In the genomic region with DNA sequence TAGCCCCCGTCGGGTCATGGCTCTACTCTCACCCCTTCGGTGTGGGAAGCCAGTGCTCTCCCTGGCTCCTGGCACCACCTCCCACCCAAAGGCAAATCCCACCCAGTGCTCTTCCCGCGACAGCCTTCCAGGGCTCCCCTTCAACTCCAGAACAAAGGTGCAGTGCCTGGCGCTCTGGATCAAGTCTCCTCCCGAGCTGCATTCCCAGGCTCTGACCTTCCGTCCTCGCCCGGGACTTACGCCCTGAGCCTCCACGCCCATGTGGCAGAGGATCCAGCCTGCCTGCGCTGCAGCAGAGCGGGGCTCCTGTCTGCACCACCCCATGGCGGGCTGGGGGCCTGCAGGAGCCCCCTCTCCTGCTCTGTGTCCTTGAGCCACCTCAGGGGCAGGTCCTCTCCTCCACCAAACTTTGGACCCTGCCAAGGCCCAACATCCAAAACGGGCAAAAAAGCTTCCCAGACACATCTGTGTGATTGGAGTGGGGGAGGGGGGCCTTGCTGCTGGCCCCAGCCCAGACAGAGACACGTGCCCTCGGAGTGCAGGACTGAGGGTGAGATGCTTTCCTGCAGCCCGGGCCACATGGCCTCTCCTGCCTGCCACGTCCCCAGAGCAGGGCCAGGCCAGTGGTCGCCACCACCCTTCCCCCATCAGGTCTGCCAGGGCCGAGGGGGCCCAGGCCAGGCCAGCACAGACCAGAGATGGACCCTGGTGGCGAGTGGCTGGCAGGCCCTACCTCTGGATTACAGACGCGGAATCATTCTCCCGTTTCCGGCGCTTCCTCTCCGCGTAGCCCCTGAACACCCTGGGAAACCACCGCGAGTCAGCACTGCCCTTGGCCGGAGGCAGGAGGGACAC, we compare ENCODE assay signal across 8 cellular contexts. TPM values are rescaled to one million over a fixed set of nuclear protein-coding genes. Genes with fewer than 3 reads are reported as not detected.
DNase-seq lines count a peak whose midpoint lies in the region; ATAC-seq and TF ChIP-seq lines count a peak whose summit lies in the region.

No MANE protein-coding gene starts in this region.

- H3K27ac ChIP-seq in OCI-LY1 (ENCODE audit: low read depth, low read length, poor library complexity, severe bottlenecking) (peak overlapping the region; percentile 33), foreskin keratinocyte (no peak overlapping the region)

- H3K9me2 ChIP-seq in OCI-LY1 (ENCODE audit: low read depth, low read length), result no peaks in the 10 kb centered on the region

- peak overlapping the region; percentile 86 for H3K4me2 ChIP-seq in OCI-LY1 (ENCODE audit: low read length)

- no peaks in the 10 kb centered on the region for H3K79me2 ChIP-seq in OCI-LY1 (ENCODE audit: insufficient read depth, low read length)

- no peak overlapping the region for H2AFZ ChIP-seq in OCI-LY1 (ENCODE audit: low read length)

- H3K4me3 ChIP-seq in AG10803 (ENCODE audit: low read length) (peak overlapping the region; percentile 35), OCI-LY1 (ENCODE audit: low read depth, low read length, poor library complexity, severe bottlenecking) (peak overlapping the region; percentile 58), epithelial cell of esophagus (ENCODE audit: low read length) (peak overlapping the region; percentile 49), mucosa of stomach (ENCODE audit: low read length) (no peak overlapping the region)

- peaks cover 35% of the 10 kb centered on the region for H3K4me1 ChIP-seq in OCI-LY1 (ENCODE audit: insufficient read depth, low read length, severe bottlenecking)
- H3K4me1 ChIP-seq in mucosa of stomach (ENCODE audit: control insufficient read depth, insufficient read depth, low read length), result peaks cover 45% of the 10 kb centered on the region
- H3K4me1 ChIP-seq in foreskin keratinocyte, result no peaks in the 10 kb centered on the region

- H3F3A ChIP-seq in OCI-LY1 (ENCODE audit: insufficient read depth, low read length), result no peaks in the 10 kb centered on the region

- H3K9ac ChIP-seq in OCI-LY1 (ENCODE audit: low read length) (peak overlapping the region; percentile 63; the same call in 1 of the 2 replicates), mucosa of stomach (ENCODE audit: low read length) (peak overlapping the region; percentile 78)

- TF ChIP-seq CTCF in AG10803 (conservative IDR thresholded peaks at IDR 0.05; ENCODE audit: low read length) (no peak), OCI-LY1 (IDR thresholded peaks at IDR 0.05; ENCODE audit: low read length) (no peak), epithelial cell of esophagus (IDR thresholded peaks at IDR 0.05; ENCODE audit: insufficient read depth, low read depth, low read length, missing control alignments) (no peak), foreskin keratinocyte (conservative IDR thresholded peaks at IDR 0.05) (no peak)

- no peaks in the 10 kb centered on the region for H4K20me1 ChIP-seq in OCI-LY1 (ENCODE audit: insufficient read depth, low read length)

- H3K36me3 ChIP-seq in OCI-LY1 (ENCODE audit: insufficient read depth, low read length) (peaks cover 31% of the 10 kb centered on the region), mucosa of stomach (ENCODE audit: control insufficient read depth, insufficient read depth, low read length) (no peaks in the 10 kb centered on the region)

- H3K9me3 ChIP-seq in OCI-LY1 (ENCODE audit: low read length), result no peaks in the 10 kb centered on the region
- no peaks in the 10 kb centered on the region for H3K9me3 ChIP-seq in mucosa of stomach (ENCODE audit: control insufficient read depth, low read length)

- peak; percentile 18 for DNase-seq in AG10803 (ENCODE audit: low read depth)
- DNase-seq in epithelial cell of esophagus (ENCODE audit: low read depth), result peak; percentile 29
- DNase-seq in foreskin keratinocyte, result no peak
- DNase-seq in NCI-H146 treated with DMSO at 0.1 percent for 48 hours (lab: John Stamatoyannopoulos, UW; ENCODE audit: unreplicated experiment), result no peak
- DNase-seq in pons (ENCODE audit: low spot score), result no peak
- DNase-seq in KBM-7, result no peak

- no peak for ATAC-seq in foreskin keratinocyte

- no peaks in the 10 kb centered on the region for H3K27me3 ChIP-seq in OCI-LY1 (ENCODE audit: insufficient read depth, low read length)
- no peaks in the 10 kb centered on the region for H3K27me3 ChIP-seq in mucosa of stomach (ENCODE audit: control insufficient read depth, insufficient read depth, low read length)
- H3K27me3 ChIP-seq in foreskin keratinocyte, result no peaks in the 10 kb centered on the region

- in situ Hi-C loops in KBM-7 (cut with MboI; ENCODE audit: low pct_unique_long_range_greater_than_20kb, low sequenced_read_pairs), result no loop called here

RNA-seq across cellular contexts. Expression of gene NSMF, which starts 4.4 kb away (rescaled TPM):
- 28.9 and 29.1 TPM in 2 replicates for total RNA-seq in foreskin keratinocyte
- polyA plus RNA-seq in foreskin keratinocyte, result 30.5 and 31.9 TPM in 2 replicates

RNA-seq across cellular contexts. Expression of gene ENTPD8, which starts 13.6 kb away (rescaled TPM):
- total RNA-seq in foreskin keratinocyte, result not detected in 2 replicates
- not detected in 2 replicates for polyA plus RNA-seq in foreskin keratinocyte

RNA-seq across cellular contexts. Expression of gene NOXA1, which starts 31.5 kb away (rescaled TPM):
- 0.39 and 0.88 TPM in 2 replicates for total RNA-seq in foreskin keratinocyte
- polyA plus RNA-seq in foreskin keratinocyte, result 0.50 and 0.91 TPM in 2 replicates

RNA-seq across cellular contexts. Expression of gene EXD3, which starts 31.8 kb away (rescaled TPM):
- total RNA-seq in foreskin keratinocyte, result 4.5 and 5.5 TPM in 2 replicates
- 6.8 and 8.1 TPM in 2 replicates for polyA plus RNA-seq in foreskin keratinocyte

Comparison
In these comparisons a context has a peak if more than half of its experiments do, and no peak if none do; other contexts are left out.
1. DNase-seq: peak in AG10803 (single experiment) and epithelial cell of esophagus (single experiment); none in foreskin keratinocyte (0 of 2), NCI-H146 treated with DMSO at 0.1 percent for 48 hours (single experiment), pons (single experiment) and KBM-7 (single experiment).